ENCODE assay signal across 8 cellular contexts in genomic region chr9:124415102-124415851, GRCh38. TPM values are rescaled to one million over a fixed set of nuclear protein-coding genes. Genes with fewer than 3 reads are reported as not detected.
A peak's percentile ranks its signal among the peaks of the same experiment; 100 is the strongest.
DNase-seq lines count a peak whose midpoint lies in the region; ATAC-seq and TF ChIP-seq lines count a peak whose summit lies in the region.

PSMB7 (minus strand) TSS chr9:124415442; CDS start chr9:124415425, 17 bp downstream.

- H3K27me3 ChIP-seq in adrenal gland (no peaks in the 10 kb centered on the region), heart right ventricle (no peaks in the 10 kb centered on the region)

- peak within 1 kb of the TSS; percentile 89 to 97 (median 97) for H3K4me3 Mint-ChIP-seq in T-cell

- peak within 1 kb of the TSS; percentile 92 to 96 for H3K27ac Mint-ChIP-seq in T-cell

- H3K36me3 ChIP-seq in adrenal gland (replicated peaks in 1 of 2) (peaks cover 0 to 35% of the 10 kb centered on the region in 2 donors), heart right ventricle (peaks cover 0 to 41% (median 33%) of the 10 kb centered on the region in 9 donors)

- peak within 1 kb of the TSS in 3 of 5 donors; percentile 22 to 77 (median 43) for H3K27ac ChIP-seq in adrenal gland
- peak within 1 kb of the TSS in 8 of 10 donors; percentile 25 to 85 (median 58) for H3K27ac ChIP-seq in heart right ventricle

- ATAC-seq in HG02798 (IDR thresholded peaks at IDR 0.05; ENCODE audit: poor library complexity, unreplicated experiment) (peak; percentile 94), T-cell (replicated peaks in 1 of 4) (peak; percentile 94 to 98 (median 96)), heart right ventricle (peak; percentile 92 to 97 (median 96))

- TF ChIP-seq POLR2A in adrenal gland (IDR thresholded peaks at IDR 0.05), result peak; percentile 60 to 63

- intact Hi-C loops in adrenal gland (cut with DNase I), result no loop called here
- intact Hi-C loops in heart right ventricle (cut with DNase I), result loop anchor here in 2 of 10 donors (5.0 kb wide), 1 partner anchor 122 kb away; no protein-coding TSS in a partner anchor
- intact Hi-C loops in posterior vena cava (cut with DNase I), result no loop called here

- H3K4me1 Mint-ChIP-seq in T-cell, result peaks cover 30 to 43% (median 40%) of the 10 kb centered on the region in 3 donors

- H3K9me3 Mint-ChIP-seq in T-cell, result peaks cover 0 to 3% (median 3%) of the 10 kb centered on the region in 3 donors

- H3K36me3 Mint-ChIP-seq in T-cell, result peaks cover 30% of the 10 kb centered on the region

- no peaks in the 10 kb centered on the region for H3K27me3 Mint-ChIP-seq in T-cell

- TF ChIP-seq CTCF in GM12873 (IDR thresholded peaks at IDR 0.05; ENCODE audit: insufficient read depth, low read depth, low read length, missing control alignments) (peak; percentile 90), adrenal gland (IDR thresholded peaks at IDR 0.05) (peak; percentile 51 to 90 (median 84)), heart right ventricle (IDR thresholded peaks at IDR 0.05) (peak; percentile 72 to 94 (median 87))

- WGBS in adrenal gland, 4 donors, result 5 to 10% (median 7%) methylated on average over 25 to 41 of the region's 41 CpGs
- WGBS in heart right ventricle, 2 donors, result 6% methylated on average over 41 of the region's 41 CpGs

- CTCF ChIA-PET in T-cell (lab: Charles Lee), result interaction anchor here in 1 of 2 donors (0.7 kb wide), 1 partner anchor 44 kb away, joined by 3 read pairs; no protein-coding TSS in a partner anchor

- peak within 1 kb of the TSS; percentile 33 to 68 (median 51) for H3K4me3 ChIP-seq in adrenal gland
- H3K4me3 ChIP-seq in heart right ventricle, result peak within 1 kb of the TSS; percentile 77 to 99 (median 88)

- POLR2A ChIA-PET in T-cell (lab: Charles Lee), result interaction anchor here in 1 of 2 donors (0.5 kb wide), 1 partner anchor 484 kb away, joined by 3 read pairs; no protein-coding TSS in a partner anchor

- DNase-seq in NCI-H1436 (lab: John Stamatoyannopoulos, UW) (peak; percentile 98), T-cell (peak; percentile 92 to 98 (median 96)), adrenal gland (peak; percentile 94 to 99 (median 97)), heart right ventricle (peak; percentile 96), posterior vena cava (ENCODE audit: low spot score) (peak; percentile 99), ureter (ENCODE audit: low spot score) (peak; percentile 97)

- peaks cover 22 to 42% of the 10 kb centered on the region in 2 donors for H3K4me1 ChIP-seq in adrenal gland (replicated peaks in 1 of 2)
- peaks cover 0 to 30% (median 15%) of the 10 kb centered on the region in 9 donors for H3K4me1 ChIP-seq in heart right ventricle

- H3K9me3 ChIP-seq in adrenal gland (replicated peaks in 1 of 3), result no peaks in the 10 kb centered on the region
- H3K9me3 ChIP-seq in heart right ventricle, result peaks cover 0 to 4% (median 0%) of the 10 kb centered on the region in 11 donors

RNA-seq across cellular contexts. Expression of gene PSMB7, which starts in this region (rescaled TPM):
- total RNA-seq in T-cell, result 10 to 100 TPM; 62.6 to 75.8 (median 68.6) TPM
- 100 to 1,000 TPM; 107 to 258 (median 155) TPM for total RNA-seq in adrenal gland
- 100 to 1,000 TPM; 132 to 376 (median 304) TPM for polyA plus RNA-seq in adrenal gland
- total RNA-seq in heart right ventricle, result 100 to 1,000 TPM; 148 to 182 (median 162) TPM
- polyA plus RNA-seq in heart right ventricle, result 100 to 1,000 TPM; 252 to 308 TPM
- total RNA-seq in posterior vena cava, result 10 to 100 TPM; 79.1 to 89.1 TPM
- total RNA-seq in ureter, result 109 TPM

Comparison
In these comparisons a context has a peak if more than half of its experiments do, and no peak if none do; other contexts are left out.
1. Peak in every context shown above with its lines: DNase-seq, ATAC-seq, H3K4me3 ChIP-seq and H3K27ac ChIP-seq.